In the genomic region with DNA sequence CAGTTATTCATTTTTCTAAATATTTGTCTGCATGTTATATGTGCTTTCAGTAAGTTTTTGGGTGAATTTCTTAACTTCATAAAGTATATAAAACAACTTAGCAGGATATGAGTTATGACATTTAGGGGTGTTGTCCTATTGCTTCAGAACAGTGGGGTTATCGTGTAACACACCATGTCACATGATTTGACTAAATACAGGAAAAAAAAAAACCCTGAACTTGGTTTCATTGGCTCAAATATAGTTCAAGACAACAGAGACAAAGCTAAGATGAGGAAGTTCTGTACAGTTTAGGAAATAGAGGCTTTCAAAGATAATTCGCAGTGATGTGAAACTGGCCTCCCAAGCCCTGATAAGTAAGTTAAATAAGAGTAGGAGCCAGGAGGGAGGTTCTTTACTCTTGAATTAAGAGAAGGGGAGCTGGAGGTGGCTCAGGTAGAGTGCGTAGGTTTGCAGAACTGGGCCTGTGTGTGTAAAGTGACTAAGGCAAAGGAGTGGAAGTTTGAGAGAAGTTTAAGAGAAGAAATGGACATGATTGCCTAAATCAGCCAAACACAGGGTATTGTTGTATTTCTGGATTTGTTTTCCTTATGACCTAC, we compare ENCODE assay signal across 1 cellular context.
TF ChIP-seq lines count a peak whose summit lies in the region.

No MANE protein-coding gene starts in this region.

TF ChIP-seq in K562, 482 proteins besides CTCF, POLR2A, EP300 and RAD21 (continued from another document and continues in another):
- TF ChIP-seq HDGF (IDR thresholded peaks at IDR 0.05) (no peak), SMARCC2 (IDR thresholded peaks at IDR 0.05; ENCODE audit: low read depth) (no peak), CXXC5 (CRISPR knock-in tag; IDR thresholded peaks at IDR 0.05) (no peak), ARNT (IDR thresholded peaks at IDR 0.05) (no peak), PHB (CRISPR knock-in tag; IDR thresholded peaks at IDR 0.05) (no peak), KLF6 (CRISPR knock-in tag; IDR thresholded peaks at IDR 0.05; ENCODE audit: borderline replicate concordance) (no peak; the same call in 1 of the 2 replicates), ZBTB7A (IDR thresholded peaks at IDR 0.05; ENCODE audit: borderline replicate concordance, control insufficient read depth, low read depth, low read length) (no peak), OTX1 (CRISPR knock-in tag; IDR thresholded peaks at IDR 0.05) (no peak), FOS (IDR thresholded peaks at IDR 0.05; ENCODE audit: extremely low read depth, insufficient read length) (no peak), FOXP1 (CRISPR knock-in tag; IDR thresholded peaks at IDR 0.05) (no peak), PURB (CRISPR knock-in tag; IDR thresholded peaks at IDR 0.05; ENCODE audit: low read depth) (no peak), IFI16 (CRISPR knock-in tag; IDR thresholded peaks at IDR 0.05) (no peak), RBM34 (IDR thresholded peaks at IDR 0.05; ENCODE audit: borderline replicate concordance, insufficient read depth, low read length) (no peak), ZNF57 (CRISPR knock-in tag; IDR thresholded peaks at IDR 0.05) (no peak), TRIM28 (IDR thresholded peaks at IDR 0.05) (no peak), ZNF780A (CRISPR knock-in tag; IDR thresholded peaks at IDR 0.05) (no peak), ZNF263 (CRISPR knock-in tag; IDR thresholded peaks at IDR 0.05; ENCODE audit: borderline replicate concordance) (no peak)
- TF ChIP-seq, protein P1, sequence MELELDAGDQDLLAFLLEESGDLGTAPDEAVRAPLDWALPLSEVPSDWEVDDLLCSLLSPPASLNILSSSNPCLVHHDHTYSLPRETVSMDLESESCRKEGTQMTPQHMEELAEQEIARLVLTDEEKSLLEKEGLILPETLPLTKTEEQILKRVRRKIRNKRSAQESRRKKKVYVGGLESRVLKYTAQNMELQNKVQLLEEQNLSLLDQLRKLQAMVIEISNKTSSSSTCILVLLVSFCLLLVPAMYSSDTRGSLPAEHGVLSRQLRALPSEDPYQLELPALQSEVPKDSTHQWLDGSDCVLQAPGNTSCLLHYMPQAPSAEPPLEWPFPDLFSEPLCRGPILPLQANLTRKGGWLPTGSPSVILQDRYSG (tag; conservative IDR thresholded peaks at IDR 0.05; ENCODE audit: low read depth), result no peak
- TF ChIP-seq, protein P2, sequence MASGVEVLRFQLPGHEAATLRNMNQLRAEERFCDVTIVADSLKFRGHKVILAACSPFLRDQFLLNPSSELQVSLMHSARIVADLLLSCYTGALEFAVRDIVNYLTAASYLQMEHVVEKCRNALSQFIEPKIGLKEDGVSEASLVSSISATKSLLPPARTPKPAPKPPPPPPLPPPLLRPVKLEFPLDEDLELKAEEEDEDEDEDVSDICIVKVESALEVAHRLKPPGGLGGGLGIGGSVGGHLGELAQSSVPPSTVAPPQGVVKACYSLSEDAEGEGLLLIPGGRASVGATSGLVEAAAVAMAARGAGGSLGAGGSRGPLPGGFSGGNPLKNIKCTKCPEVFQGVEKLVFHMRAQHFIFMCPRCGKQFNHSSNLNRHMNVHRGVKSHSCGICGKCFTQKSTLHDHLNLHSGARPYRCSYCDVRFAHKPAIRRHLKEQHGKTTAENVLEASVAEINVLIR (CRISPR knock-in tag; IDR thresholded peaks at IDR 0.05), result no peak
- TF ChIP-seq, protein P3, sequence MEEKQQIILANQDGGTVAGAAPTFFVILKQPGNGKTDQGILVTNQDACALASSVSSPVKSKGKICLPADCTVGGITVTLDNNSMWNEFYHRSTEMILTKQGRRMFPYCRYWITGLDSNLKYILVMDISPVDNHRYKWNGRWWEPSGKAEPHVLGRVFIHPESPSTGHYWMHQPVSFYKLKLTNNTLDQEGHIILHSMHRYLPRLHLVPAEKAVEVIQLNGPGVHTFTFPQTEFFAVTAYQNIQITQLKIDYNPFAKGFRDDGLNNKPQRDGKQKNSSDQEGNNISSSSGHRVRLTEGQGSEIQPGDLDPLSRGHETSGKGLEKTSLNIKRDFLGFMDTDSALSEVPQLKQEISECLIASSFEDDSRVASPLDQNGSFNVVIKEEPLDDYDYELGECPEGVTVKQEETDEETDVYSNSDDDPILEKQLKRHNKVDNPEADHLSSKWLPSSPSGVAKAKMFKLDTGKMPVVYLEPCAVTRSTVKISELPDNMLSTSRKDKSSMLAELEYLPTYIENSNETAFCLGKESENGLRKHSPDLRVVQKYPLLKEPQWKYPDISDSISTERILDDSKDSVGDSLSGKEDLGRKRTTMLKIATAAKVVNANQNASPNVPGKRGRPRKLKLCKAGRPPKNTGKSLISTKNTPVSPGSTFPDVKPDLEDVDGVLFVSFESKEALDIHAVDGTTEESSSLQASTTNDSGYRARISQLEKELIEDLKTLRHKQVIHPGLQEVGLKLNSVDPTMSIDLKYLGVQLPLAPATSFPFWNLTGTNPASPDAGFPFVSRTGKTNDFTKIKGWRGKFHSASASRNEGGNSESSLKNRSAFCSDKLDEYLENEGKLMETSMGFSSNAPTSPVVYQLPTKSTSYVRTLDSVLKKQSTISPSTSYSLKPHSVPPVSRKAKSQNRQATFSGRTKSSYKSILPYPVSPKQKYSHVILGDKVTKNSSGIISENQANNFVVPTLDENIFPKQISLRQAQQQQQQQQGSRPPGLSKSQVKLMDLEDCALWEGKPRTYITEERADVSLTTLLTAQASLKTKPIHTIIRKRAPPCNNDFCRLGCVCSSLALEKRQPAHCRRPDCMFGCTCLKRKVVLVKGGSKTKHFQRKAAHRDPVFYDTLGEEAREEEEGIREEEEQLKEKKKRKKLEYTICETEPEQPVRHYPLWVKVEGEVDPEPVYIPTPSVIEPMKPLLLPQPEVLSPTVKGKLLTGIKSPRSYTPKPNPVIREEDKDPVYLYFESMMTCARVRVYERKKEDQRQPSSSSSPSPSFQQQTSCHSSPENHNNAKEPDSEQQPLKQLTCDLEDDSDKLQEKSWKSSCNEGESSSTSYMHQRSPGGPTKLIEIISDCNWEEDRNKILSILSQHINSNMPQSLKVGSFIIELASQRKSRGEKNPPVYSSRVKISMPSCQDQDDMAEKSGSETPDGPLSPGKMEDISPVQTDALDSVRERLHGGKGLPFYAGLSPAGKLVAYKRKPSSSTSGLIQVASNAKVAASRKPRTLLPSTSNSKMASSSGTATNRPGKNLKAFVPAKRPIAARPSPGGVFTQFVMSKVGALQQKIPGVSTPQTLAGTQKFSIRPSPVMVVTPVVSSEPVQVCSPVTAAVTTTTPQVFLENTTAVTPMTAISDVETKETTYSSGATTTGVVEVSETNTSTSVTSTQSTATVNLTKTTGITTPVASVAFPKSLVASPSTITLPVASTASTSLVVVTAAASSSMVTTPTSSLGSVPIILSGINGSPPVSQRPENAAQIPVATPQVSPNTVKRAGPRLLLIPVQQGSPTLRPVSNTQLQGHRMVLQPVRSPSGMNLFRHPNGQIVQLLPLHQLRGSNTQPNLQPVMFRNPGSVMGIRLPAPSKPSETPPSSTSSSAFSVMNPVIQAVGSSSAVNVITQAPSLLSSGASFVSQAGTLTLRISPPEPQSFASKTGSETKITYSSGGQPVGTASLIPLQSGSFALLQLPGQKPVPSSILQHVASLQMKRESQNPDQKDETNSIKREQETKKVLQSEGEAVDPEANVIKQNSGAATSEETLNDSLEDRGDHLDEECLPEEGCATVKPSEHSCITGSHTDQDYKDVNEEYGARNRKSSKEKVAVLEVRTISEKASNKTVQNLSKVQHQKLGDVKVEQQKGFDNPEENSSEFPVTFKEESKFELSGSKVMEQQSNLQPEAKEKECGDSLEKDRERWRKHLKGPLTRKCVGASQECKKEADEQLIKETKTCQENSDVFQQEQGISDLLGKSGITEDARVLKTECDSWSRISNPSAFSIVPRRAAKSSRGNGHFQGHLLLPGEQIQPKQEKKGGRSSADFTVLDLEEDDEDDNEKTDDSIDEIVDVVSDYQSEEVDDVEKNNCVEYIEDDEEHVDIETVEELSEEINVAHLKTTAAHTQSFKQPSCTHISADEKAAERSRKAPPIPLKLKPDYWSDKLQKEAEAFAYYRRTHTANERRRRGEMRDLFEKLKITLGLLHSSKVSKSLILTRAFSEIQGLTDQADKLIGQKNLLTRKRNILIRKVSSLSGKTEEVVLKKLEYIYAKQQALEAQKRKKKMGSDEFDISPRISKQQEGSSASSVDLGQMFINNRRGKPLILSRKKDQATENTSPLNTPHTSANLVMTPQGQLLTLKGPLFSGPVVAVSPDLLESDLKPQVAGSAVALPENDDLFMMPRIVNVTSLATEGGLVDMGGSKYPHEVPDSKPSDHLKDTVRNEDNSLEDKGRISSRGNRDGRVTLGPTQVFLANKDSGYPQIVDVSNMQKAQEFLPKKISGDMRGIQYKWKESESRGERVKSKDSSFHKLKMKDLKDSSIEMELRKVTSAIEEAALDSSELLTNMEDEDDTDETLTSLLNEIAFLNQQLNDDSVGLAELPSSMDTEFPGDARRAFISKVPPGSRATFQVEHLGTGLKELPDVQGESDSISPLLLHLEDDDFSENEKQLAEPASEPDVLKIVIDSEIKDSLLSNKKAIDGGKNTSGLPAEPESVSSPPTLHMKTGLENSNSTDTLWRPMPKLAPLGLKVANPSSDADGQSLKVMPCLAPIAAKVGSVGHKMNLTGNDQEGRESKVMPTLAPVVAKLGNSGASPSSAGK (IDR thresholded peaks at IDR 0.05), result no peak
- TF ChIP-seq, protein P4, sequence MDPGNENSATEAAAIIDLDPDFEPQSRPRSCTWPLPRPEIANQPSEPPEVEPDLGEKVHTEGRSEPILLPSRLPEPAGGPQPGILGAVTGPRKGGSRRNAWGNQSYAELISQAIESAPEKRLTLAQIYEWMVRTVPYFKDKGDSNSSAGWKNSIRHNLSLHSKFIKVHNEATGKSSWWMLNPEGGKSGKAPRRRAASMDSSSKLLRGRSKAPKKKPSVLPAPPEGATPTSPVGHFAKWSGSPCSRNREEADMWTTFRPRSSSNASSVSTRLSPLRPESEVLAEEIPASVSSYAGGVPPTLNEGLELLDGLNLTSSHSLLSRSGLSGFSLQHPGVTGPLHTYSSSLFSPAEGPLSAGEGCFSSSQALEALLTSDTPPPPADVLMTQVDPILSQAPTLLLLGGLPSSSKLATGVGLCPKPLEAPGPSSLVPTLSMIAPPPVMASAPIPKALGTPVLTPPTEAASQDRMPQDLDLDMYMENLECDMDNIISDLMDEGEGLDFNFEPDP (CRISPR knock-in tag; IDR thresholded peaks at IDR 0.05), result no peak
- TF ChIP-seq, protein P5, sequence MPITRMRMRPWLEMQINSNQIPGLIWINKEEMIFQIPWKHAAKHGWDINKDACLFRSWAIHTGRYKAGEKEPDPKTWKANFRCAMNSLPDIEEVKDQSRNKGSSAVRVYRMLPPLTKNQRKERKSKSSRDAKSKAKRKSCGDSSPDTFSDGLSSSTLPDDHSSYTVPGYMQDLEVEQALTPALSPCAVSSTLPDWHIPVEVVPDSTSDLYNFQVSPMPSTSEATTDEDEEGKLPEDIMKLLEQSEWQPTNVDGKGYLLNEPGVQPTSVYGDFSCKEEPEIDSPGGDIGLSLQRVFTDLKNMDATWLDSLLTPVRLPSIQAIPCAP (CRISPR knock-in tag; IDR thresholded peaks at IDR 0.05; ENCODE audit: borderline replicate concordance), result no peak
- TF ChIP-seq, protein P6, sequence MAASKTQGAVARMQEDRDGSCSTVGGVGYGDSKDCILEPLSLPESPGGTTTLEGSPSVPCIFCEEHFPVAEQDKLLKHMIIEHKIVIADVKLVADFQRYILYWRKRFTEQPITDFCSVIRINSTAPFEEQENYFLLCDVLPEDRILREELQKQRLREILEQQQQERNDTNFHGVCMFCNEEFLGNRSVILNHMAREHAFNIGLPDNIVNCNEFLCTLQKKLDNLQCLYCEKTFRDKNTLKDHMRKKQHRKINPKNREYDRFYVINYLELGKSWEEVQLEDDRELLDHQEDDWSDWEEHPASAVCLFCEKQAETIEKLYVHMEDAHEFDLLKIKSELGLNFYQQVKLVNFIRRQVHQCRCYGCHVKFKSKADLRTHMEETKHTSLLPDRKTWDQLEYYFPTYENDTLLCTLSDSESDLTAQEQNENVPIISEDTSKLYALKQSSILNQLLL (CRISPR knock-in tag; IDR thresholded peaks at IDR 0.05; ENCODE audit: borderline replicate concordance), result no peak
- TF ChIP-seq, protein P7, sequence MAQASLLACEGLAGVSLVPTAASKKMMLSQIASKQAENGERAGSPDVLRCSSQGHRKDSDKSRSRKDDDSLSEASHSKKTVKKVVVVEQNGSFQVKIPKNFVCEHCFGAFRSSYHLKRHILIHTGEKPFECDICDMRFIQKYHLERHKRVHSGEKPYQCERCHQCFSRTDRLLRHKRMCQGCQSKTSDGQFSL (CRISPR knock-in tag; IDR thresholded peaks at IDR 0.05), result no peak
- TF ChIP-seq, protein P7 (tag; IDR thresholded peaks at IDR 0.05), result no peak
- TF ChIP-seq, protein P8, sequence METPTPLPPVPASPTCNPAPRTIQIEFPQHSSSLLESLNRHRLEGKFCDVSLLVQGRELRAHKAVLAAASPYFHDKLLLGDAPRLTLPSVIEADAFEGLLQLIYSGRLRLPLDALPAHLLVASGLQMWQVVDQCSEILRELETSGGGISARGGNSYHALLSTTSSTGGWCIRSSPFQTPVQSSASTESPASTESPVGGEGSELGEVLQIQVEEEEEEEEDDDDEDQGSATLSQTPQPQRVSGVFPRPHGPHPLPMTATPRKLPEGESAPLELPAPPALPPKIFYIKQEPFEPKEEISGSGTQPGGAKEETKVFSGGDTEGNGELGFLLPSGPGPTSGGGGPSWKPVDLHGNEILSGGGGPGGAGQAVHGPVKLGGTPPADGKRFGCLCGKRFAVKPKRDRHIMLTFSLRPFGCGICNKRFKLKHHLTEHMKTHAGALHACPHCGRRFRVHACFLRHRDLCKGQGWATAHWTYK (CRISPR knock-in tag; IDR thresholded peaks at IDR 0.05), result no peak
- TF ChIP-seq, protein P9, sequence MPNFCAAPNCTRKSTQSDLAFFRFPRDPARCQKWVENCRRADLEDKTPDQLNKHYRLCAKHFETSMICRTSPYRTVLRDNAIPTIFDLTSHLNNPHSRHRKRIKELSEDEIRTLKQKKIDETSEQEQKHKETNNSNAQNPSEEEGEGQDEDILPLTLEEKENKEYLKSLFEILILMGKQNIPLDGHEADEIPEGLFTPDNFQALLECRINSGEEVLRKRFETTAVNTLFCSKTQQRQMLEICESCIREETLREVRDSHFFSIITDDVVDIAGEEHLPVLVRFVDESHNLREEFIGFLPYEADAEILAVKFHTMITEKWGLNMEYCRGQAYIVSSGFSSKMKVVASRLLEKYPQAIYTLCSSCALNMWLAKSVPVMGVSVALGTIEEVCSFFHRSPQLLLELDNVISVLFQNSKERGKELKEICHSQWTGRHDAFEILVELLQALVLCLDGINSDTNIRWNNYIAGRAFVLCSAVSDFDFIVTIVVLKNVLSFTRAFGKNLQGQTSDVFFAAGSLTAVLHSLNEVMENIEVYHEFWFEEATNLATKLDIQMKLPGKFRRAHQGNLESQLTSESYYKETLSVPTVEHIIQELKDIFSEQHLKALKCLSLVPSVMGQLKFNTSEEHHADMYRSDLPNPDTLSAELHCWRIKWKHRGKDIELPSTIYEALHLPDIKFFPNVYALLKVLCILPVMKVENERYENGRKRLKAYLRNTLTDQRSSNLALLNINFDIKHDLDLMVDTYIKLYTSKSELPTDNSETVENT (CRISPR knock-in tag; IDR thresholded peaks at IDR 0.05), result no peak
